8 cellular contexts compared by ENCODE assay signal in genomic region chr17:59754547-59754946, GRCh38. TPM values are rescaled to one million over a fixed set of nuclear protein-coding genes. Genes with fewer than 3 reads are reported as not detected.
A peak's percentile ranks its signal among the peaks of the same experiment; 100 is the strongest.
DNase-seq lines count a peak whose midpoint lies in the region; ATAC-seq, FAIRE-seq and TF ChIP-seq lines count a peak whose summit lies in the region.

No MANE protein-coding gene starts in this region.

- peak; percentile 75 to 83 for ATAC-seq in activated naive CD4-positive, alpha-beta T cell treated with anti-CD3 and anti-CD28 coated beads, Interleukin-2, amount 50 U/mL, for 72 hours
- ATAC-seq in lower lobe of right lung (peak in 1 of 2 donors; percentile 58), Right ventricle myocardium inferior (no peak)

- H3K4me1 ChIP-seq in lower lobe of right lung = peaks cover 31% of the 10 kb centered on the region

- H3K36me3 Mint-ChIP-seq in activated naive CD4-positive, alpha-beta T cell treated with anti-CD3 and anti-CD28 coated beads, Interleukin-2, amount 50 U/mL, for 72 hours = peaks cover 21 to 41% of the 10 kb centered on the region in 2 donors

- H3K27ac Mint-ChIP-seq in activated naive CD4-positive, alpha-beta T cell treated with anti-CD3 and anti-CD28 coated beads, Interleukin-2, amount 50 U/mL, for 72 hours = peak overlapping the region; percentile 100

- H3K9me3 Mint-ChIP-seq in activated naive CD4-positive, alpha-beta T cell treated with anti-CD3 and anti-CD28 coated beads, Interleukin-2, amount 50 U/mL, for 72 hours = peaks cover 3% of the 10 kb centered on the region in 2 donors

- H3K9me3 ChIP-seq in lower lobe of right lung = no peaks in the 10 kb centered on the region

- DNase-seq in AG08395 (ENCODE audit: low spot score) (peak; percentile 45), HTR-8/SVneo (ENCODE audit: insufficient read length, low spot score) (peak; percentile 93), lower lobe of right lung (no peak), NCI-H1694 (lab: John Stamatoyannopoulos, UW) (no peak), germinal center (ENCODE audit: low spot score) (no peak), Right ventricle myocardium inferior (ENCODE audit: missing footprints) (no peak)
- no peak for DNase-seq in activated naive CD4-positive, alpha-beta T cell treated with anti-CD3 and anti-CD28 coated beads, Interleukin-2, amount 50 U/mL, for 72 hours (ENCODE audit: low spot score in 2 of 2)
- no peak for DNase-seq in activated effector memory CD4-positive, alpha-beta T cell treated with Interleukin-2 at 50 U/mL for 16 hours

- H3K27ac ChIP-seq in lower lobe of right lung = peak overlapping the region; percentile 8

- intact Hi-C loops in lower lobe of right lung (cut with DNase I) = no loop called here
- intact Hi-C loops in Right ventricle myocardium inferior (cut with DNase I) = no loop called here

- no peaks in the 10 kb centered on the region for H3K36me3 ChIP-seq in lower lobe of right lung

- H3K4me3 ChIP-seq in lower lobe of right lung = no peak overlapping the region

- TF ChIP-seq CTCF in lower lobe of right lung (IDR thresholded peaks at IDR 0.05) = no peak

- FAIRE-seq in HTR-8/SVneo (lab: Jason Lieb, UNC) = peak; percentile 89

- H3K27me3 ChIP-seq in lower lobe of right lung (ENCODE audit: low read depth) = no peaks in the 10 kb centered on the region

RNA-seq across cellular contexts. Expression of gene VMP1, which starts 47.1 kb away (rescaled TPM):
- 100 to 1,000 TPM; 344 to 725 TPM for total RNA-seq in activated naive CD4-positive, alpha-beta T cell treated with anti-CD3 and anti-CD28 coated beads, Interleukin-2, amount 50 U/mL, for 72 hours
- total RNA-seq in lower lobe of right lung (176 TPM), Right ventricle myocardium inferior (50.6 TPM)

RNA-seq across cellular contexts. Expression of gene PTRH2, which starts 47.3 kb away (rescaled TPM):
- total RNA-seq in activated naive CD4-positive, alpha-beta T cell treated with anti-CD3 and anti-CD28 coated beads, Interleukin-2, amount 50 U/mL, for 72 hours = 10 to 100 TPM; 18.9 to 42.8 TPM
- total RNA-seq in lower lobe of right lung (16.7 TPM), Right ventricle myocardium inferior (10.2 TPM)

Comparison
In these comparisons a context has a peak if more than half of its experiments do, and no peak if none do; other contexts are left out.
1. DNase-seq: peak in AG08395 (single experiment) and HTR-8/SVneo (single experiment); none in activated naive CD4-positive, alpha-beta T cell treated with anti-CD3 and anti-CD28 coated beads, Interleukin-2, amount 50 U/mL, for 72 hours (0 of 2), lower lobe of right lung (single experiment), NCI-H1694 (single experiment), germinal center (single experiment), Right ventricle myocardium inferior (single experiment) and activated effector memory CD4-positive, alpha-beta T cell treated with Interleukin-2 at 50 U/mL for 16 hours (single experiment).